ENCODE assay signal across 8 cellular contexts in the genomic region with DNA sequence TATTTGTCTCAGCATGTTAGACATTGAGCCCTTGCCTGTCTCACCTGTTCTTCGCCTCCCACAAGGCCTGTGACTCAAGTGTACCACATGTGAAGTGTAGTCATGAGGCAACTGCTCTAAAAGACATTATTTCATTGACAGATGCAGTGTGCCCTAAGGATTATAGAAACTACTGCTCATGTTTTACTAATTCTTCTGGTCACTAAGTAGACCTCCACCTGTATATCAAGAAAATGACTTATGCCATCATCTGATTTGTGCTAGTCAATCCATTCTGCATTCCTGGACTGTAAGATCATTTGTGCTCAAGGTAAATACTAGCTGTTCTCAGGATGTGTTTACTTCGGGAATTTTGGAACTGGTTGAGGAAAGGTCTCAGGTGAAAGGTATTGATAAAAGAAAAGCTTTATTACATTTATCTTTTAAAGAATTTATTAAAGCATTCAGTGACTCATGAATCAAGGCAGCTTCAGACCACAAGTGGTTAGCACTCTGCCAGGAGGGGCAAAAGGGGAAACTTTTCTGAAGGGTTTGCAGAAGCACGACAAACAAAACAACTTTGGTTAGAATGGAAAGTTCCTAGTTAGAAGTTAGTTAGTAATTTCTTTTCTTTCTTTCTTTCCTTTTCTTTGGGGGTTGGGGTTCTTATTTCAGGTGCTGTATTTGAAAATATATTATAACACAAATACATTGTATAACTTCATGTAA.
DNase-seq lines count a peak whose midpoint lies in the region; ATAC-seq and TF ChIP-seq lines count a peak whose summit lies in the region.

No MANE protein-coding gene starts in this region.

- ATAC-seq in GM18517 (IDR thresholded peaks at IDR 0.05; ENCODE audit: unreplicated experiment) (peak; percentile 63), HG02870 (IDR thresholded peaks at IDR 0.05; ENCODE audit: unreplicated experiment) (peak; percentile 37), right lobe of liver (no peak)

- H3K4me3 Mint-ChIP-seq in activated CD4-positive, alpha-beta memory T cell treated with anti-CD3 and anti-CD28 coated beads for 36 hours, result peak overlapping the region; percentile 49

- no peak overlapping the region for H3K27ac ChIP-seq in esophagus squamous epithelium
- H3K27ac ChIP-seq in right lobe of liver, result no peak overlapping the region

- no peaks in the 10 kb centered on the region for H3K9me3 Mint-ChIP-seq in activated CD4-positive, alpha-beta memory T cell treated with anti-CD3 and anti-CD28 coated beads for 36 hours

- H3K4me1 ChIP-seq in esophagus squamous epithelium (no peaks in the 10 kb centered on the region), right lobe of liver (no peaks in the 10 kb centered on the region)

- TF ChIP-seq CTCF in esophagus squamous epithelium (IDR thresholded peaks at IDR 0.05) (no peak), right lobe of liver (IDR thresholded peaks at IDR 0.05) (no peak)

- WGBS in esophagus squamous epithelium, 2 donors, result 44 to 56% methylated on average over 3 of the region's 3 CpGs
- 39% methylated on average over 3 of the region's 3 CpGs for WGBS in right lobe of liver (ENCODE audit: insufficient coverage, low coverage, low lambda C conversion rate, missing lambda C conversion rate)

- no peaks in the 10 kb centered on the region for H3K27me3 ChIP-seq in esophagus squamous epithelium
- H3K27me3 ChIP-seq in right lobe of liver, result no peaks in the 10 kb centered on the region

- peaks cover 4% of the 10 kb centered on the region for H3K36me3 Mint-ChIP-seq in activated CD4-positive, alpha-beta memory T cell treated with anti-CD3 and anti-CD28 coated beads for 36 hours

- DNase-seq in activated CD4-positive, alpha-beta memory T cell treated with anti-CD3 and anti-CD28 coated beads for 36 hours, result peak; percentile 81
- DNase-seq in myocyte (ENCODE audit: low read depth) (peak; percentile 85), globus pallidus (ENCODE audit: low spot score) (no peak), NCI-H748 (lab: John Stamatoyannopoulos, UW; ENCODE audit: unreplicated experiment) (no peak), esophagus squamous epithelium (lab: John Stamatoyannopoulos, UW) (no peak), right lobe of liver (no peak)

- H3K9me3 ChIP-seq in esophagus squamous epithelium (no peaks in the 10 kb centered on the region), right lobe of liver (no peaks in the 10 kb centered on the region)

- peak overlapping the region; percentile 87 for H3K27ac Mint-ChIP-seq in activated CD4-positive, alpha-beta memory T cell treated with anti-CD3 and anti-CD28 coated beads for 36 hours

- H3K36me3 ChIP-seq in esophagus squamous epithelium (no peaks in the 10 kb centered on the region), right lobe of liver (no peaks in the 10 kb centered on the region)

- CTCF ChIA-PET in activated CD4-positive, alpha-beta memory T cell treated with anti-CD3 and anti-CD28 coated beads for 36 hours (lab: Charles Lee), result interaction anchor here (0.6 to 3.1 kb wide), 7 partner anchors 29 to 462 kb away, joined by 3 to 14 read pairs (median 4); no protein-coding TSS in a partner anchor

- peaks cover 80% of the 10 kb centered on the region for H3K4me1 Mint-ChIP-seq in activated CD4-positive, alpha-beta memory T cell treated with anti-CD3 and anti-CD28 coated beads for 36 hours (ENCODE audit: low read depth)

- H3K27me3 Mint-ChIP-seq in activated CD4-positive, alpha-beta memory T cell treated with anti-CD3 and anti-CD28 coated beads for 36 hours, result no peaks in the 10 kb centered on the region

- H3K4me3 ChIP-seq in esophagus squamous epithelium, result no peak overlapping the region
- H3K4me3 ChIP-seq in right lobe of liver, result no peak overlapping the region

- TF ChIP-seq POLR2A in esophagus squamous epithelium (IDR thresholded peaks at IDR 0.05) (no peak), right lobe of liver (IDR thresholded peaks at IDR 0.05) (no peak)

- POLR2A ChIA-PET in activated CD4-positive, alpha-beta memory T cell treated with anti-CD3 and anti-CD28 coated beads for 36 hours (lab: Charles Lee), result interaction anchor here (0.9 to 3.8 kb wide), 6 partner anchors 91 to 465 kb away, joined by 3 to 25 read pairs (median 6); a partner anchor contains a TSS

- intact Hi-C loops in activated CD4-positive, alpha-beta memory T cell treated with anti-CD3 and anti-CD28 coated beads for 36 hours (cut with micrococcal nuclease), result loop anchor here (1.0 to 2.0 kb wide), 15 partner anchors 32 to 658 kb away; a partner anchor contains a TSS
- intact Hi-C loops in esophagus squamous epithelium (cut with DNase I) (no loop called here), right lobe of liver (cut with DNase I) (no loop called here)

Comparison
In these comparisons a context has a peak if more than half of its experiments do, and no peak if none do; other contexts are left out.
1. ATAC-seq: peak in GM18517 (single experiment) and HG02870 (single experiment); none in right lobe of liver (0 of 4).
2. DNase-seq: peak in activated CD4-positive, alpha-beta memory T cell treated with anti-CD3 and anti-CD28 coated beads for 36 hours (single experiment) and myocyte (single experiment); none in globus pallidus (single experiment), NCI-H748 (single experiment), esophagus squamous epithelium (single experiment) and right lobe of liver (0 of 3).